In the genomic region with DNA sequence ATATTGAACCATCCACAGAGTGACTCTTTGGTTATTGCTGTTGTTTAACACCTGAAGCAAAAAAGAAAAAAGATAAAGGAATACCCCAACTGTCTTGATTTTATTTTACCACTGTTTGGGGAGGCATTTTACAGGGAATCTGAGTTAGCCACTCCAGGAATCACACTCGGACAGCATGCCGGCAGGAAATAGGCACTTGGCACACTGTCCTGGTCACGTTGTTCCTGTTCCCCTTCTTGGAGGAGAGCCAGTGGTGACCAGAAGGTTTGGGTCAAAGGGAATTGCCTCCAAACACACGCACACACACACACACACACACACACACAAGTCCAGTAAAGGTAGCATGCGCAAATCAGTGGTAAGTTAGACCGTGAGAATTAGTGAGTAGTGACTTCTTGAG, we compare ENCODE assay signal across 27 cellular contexts. TPM values are rescaled to one million over a fixed set of nuclear protein-coding genes. Genes with fewer than 3 reads are reported as not detected.
A peak's percentile ranks its signal among the peaks of the same experiment; 100 is the strongest.
DNase-seq lines count a peak whose midpoint lies in the region; ATAC-seq and TF ChIP-seq lines count a peak whose summit lies in the region.
"Had no signal": no experiment of that assay in that cellular context is flagged by ENCODE, and none has a peak within 500 bp of the region (broad histone marks: within the 10 kb centered on the region; RNA-seq: fewer than 3 reads in every experiment).

No MANE protein-coding gene starts in this region.

- H3K4me1 ChIP-seq in HCT116 (ENCODE audit: control insufficient read depth in 1 of 2, insufficient read depth in 2 of 2, low read length in 2 of 2): peaks cover 0 to 6% of the 10 kb centered on the region in 2 experiments; a peak in 1 of 4 replicates
- H3K4me1 ChIP-seq in Karpas-422 (ENCODE audit: low read length): no peaks in the 10 kb centered on the region
- H3K4me1 ChIP-seq: neural progenitor cell, Peyer's patch, upper lobe of right lung had no signal

- ATAC-seq in HCT116 (no peak), left lobe of liver (peak; percentile 19)
- ATAC-seq: sciatic nerve; stimulated activated memory B cell treated with anti-CD40 and anti-IgM and Interleukin-4, amounts not matched to agents 10 μg/mL and 1 μg/mL and 100 μg/mL, for 72 hours; T-cell; upper lobe of right lung had no signal

- H3K4me2 ChIP-seq in HCT116 (ENCODE audit: low read length) (no peak overlapping the region), Karpas-422 (ENCODE audit: low read depth, low read length, poor library complexity, severe bottlenecking) (no peak overlapping the region)
- H3K4me2 ChIP-seq: BLaER1 treated with 17β-estradiol and CSF1 and Interleukin-3, amounts not matched to agents 10 nM and 100 nM; neural progenitor cell had no signal

- DNase-seq in Daoy (ENCODE audit: low read depth) (peak; percentile 28), HCT116 (ENCODE audit: low read depth, low spot score) (no peak), cardiac fibroblast (ENCODE audit: low read depth in 2 of 2) (peak; percentile 33 to 57), left lobe of liver (ENCODE audit: low spot score) (no peak), activated gamma-delta T cell treated with Interleukin-2 at 50 U/mL for 16 hours (no peak), kidney glomerular epithelial cell (lab: John Stamatoyannopoulos, UW) (no peak), Karpas-422 (no peak)
- DNase-seq: activated CD4-positive, alpha-beta memory T cell treated with anti-CD3 and anti-CD28 coated beads, Interleukin-2, amount 10 ng/mL, durations not matched to agents 7 days and 5 days; activated CD4-positive, CD25-positive, alpha-beta regulatory T cell treated with anti-CD3 and anti-CD28 coated beads, Interleukin-2, amount 50 U/mL, for 72 hours; activated CD8-positive, alpha-beta memory T cell treated with anti-CD3 and anti-CD28 coated beads, Interleukin-2, amount 50 U/mL, for 48 hours; activated naive CD8-positive, alpha-beta T cell treated with anti-CD3 and anti-CD28 coated beads for 36 hours; cerebellar nuclear complex; DND-41; KG1; MM.1S; NCI-H1417; NCI-H446 treated with DMSO at 0.1 percent for 48 hours; Peyer's patch; stimulated activated CD4-positive, alpha-beta T cell treated with anti-CD3 and anti-CD28 coated beads, Interleukin-4, amount 100 ng/mL, for 24 hours; substantia nigra; T-cell; upper lobe of right lung had no signal

- H3K9ac ChIP-seq in HCT116 (ENCODE audit: low read length) (no peak overlapping the region), Karpas-422 (ENCODE audit: low read length) (no peak overlapping the region)
- H3K9ac ChIP-seq: BLaER1 treated with 17β-estradiol and CSF1 and Interleukin-3, amounts not matched to agents 10 nM and 100 nM; neural progenitor cell had no signal

- no peak for TF ChIP-seq RAD21 in HCT116 (IDR thresholded peaks at IDR 0.05; ENCODE audit: low read depth)

- intact Hi-C loops in HCT116 (cut with micrococcal nuclease): no loop called here

- H3K4me3 ChIP-seq in HCT116 (replicated peaks in 1 of 2; ENCODE audit: low read depth in 1 of 2, low read length in 2 of 2): no peak overlapping the region
- H3K4me3 ChIP-seq in cardiac fibroblast (replicated peaks in 1 of 2; ENCODE audit: low read depth in 2 of 2, low read length in 2 of 2): no peak overlapping the region
- no peak overlapping the region for H3K4me3 ChIP-seq in Karpas-422 (ENCODE audit: low read length)
- H3K4me3 ChIP-seq: BLaER1 treated with 17β-estradiol and CSF1 and Interleukin-3, amounts not matched to agents 10 nM and 100 nM; neural progenitor cell; Peyer's patch; upper lobe of right lung had no signal

- H3K9me2 ChIP-seq in HCT116 (ENCODE audit: insufficient read depth): no peaks in the 10 kb centered on the region
- no peaks in the 10 kb centered on the region for H3K9me2 ChIP-seq in Karpas-422 (replicated peaks; ENCODE audit: insufficient read depth, low read length)

- H4K20me1 ChIP-seq in HCT116 (ENCODE audit: insufficient read depth) (no peaks in the 10 kb centered on the region), Karpas-422 (ENCODE audit: insufficient read depth, low read depth, low read length) (no peaks in the 10 kb centered on the region)
- H4K20me1 ChIP-seq: BLaER1 treated with 17β-estradiol and CSF1 and Interleukin-3, amounts not matched to agents 10 nM and 100 nM had no signal

- TF ChIP-seq CTCF in HCT116 (IDR thresholded peaks at IDR 0.05 in 2 of 3, conservative IDR thresholded peaks at IDR 0.05 in 1 of 3; ENCODE audit: borderline replicate concordance in 1 of 3, insufficient read depth in 1 of 3, low read depth in 2 of 3, low read length in 2 of 3): no peak
- no peak for TF ChIP-seq CTCF in cardiac fibroblast (IDR thresholded peaks at IDR 0.05; ENCODE audit: low read depth, low read length)

- no TSS peak for BruUV-seq in HCT116 (replicated peaks; lab: Mats Ljungman, UMichigan)

- H3K36me3 ChIP-seq in HCT116 (ENCODE audit: control insufficient read depth in 1 of 2, insufficient read depth in 2 of 2, low read length in 2 of 2) (no peaks in the 10 kb centered on the region), Karpas-422 (ENCODE audit: insufficient read depth, low read length) (no peaks in the 10 kb centered on the region)
- H3K36me3 ChIP-seq: BLaER1 treated with 17β-estradiol and CSF1 and Interleukin-3, amounts not matched to agents 10 nM and 100 nM; neural progenitor cell; Peyer's patch; upper lobe of right lung had no signal

- TF ChIP-seq POLR2A in HCT116 (IDR thresholded peaks at IDR 0.05; ENCODE audit: borderline replicate concordance, extremely low read depth, insufficient read depth, insufficient read length): no peak

- CTCF ChIA-PET in HCT116 (lab: Charles Lee): no interaction called here

- H3K79me2 ChIP-seq in HCT116 (ENCODE audit: insufficient read depth, low read length): no peaks in the 10 kb centered on the region
- H3K79me2 ChIP-seq in Karpas-422 (ENCODE audit: low read length): no peaks in the 10 kb centered on the region

- no peak overlapping the region for H3K27ac ChIP-seq in HCT116 (ENCODE audit: low read depth, low read length)
- H3K27ac ChIP-seq in Karpas-422 (ENCODE audit: low read length): no peak overlapping the region
- H3K27ac ChIP-seq: BLaER1 treated with 17β-estradiol and CSF1 and Interleukin-3, amounts not matched to agents 10 nM and 100 nM; neural progenitor cell; Peyer's patch; upper lobe of right lung had no signal

- POLR2A ChIA-PET in HCT116 (lab: Charles Lee): no interaction called here

- RAD21 ChIA-PET in HCT116 (lab: Charles Lee; ENCODE audit: low non-redundant PET in 1 of 2, low total read pairs in 2 of 2, uncharacterized antibody in 2 of 2, unreplicated experiment in 2 of 2): no interaction called here

- H3K27me3 ChIP-seq in HCT116 (ENCODE audit: insufficient read depth, low read length): no peaks in the 10 kb centered on the region
- H3K27me3 ChIP-seq in Karpas-422 (ENCODE audit: low read length): no peaks in the 10 kb centered on the region
- H3K27me3 ChIP-seq: BLaER1 treated with 17β-estradiol and CSF1 and Interleukin-3, amounts not matched to agents 10 nM and 100 nM; neural progenitor cell; Peyer's patch; upper lobe of right lung had no signal

- H2AFZ ChIP-seq in HCT116 (ENCODE audit: low read depth, low read length, poor library complexity, severe bottlenecking) (peak overlapping the region; percentile 5), Karpas-422 (ENCODE audit: low read length) (no peak overlapping the region)
- H2AFZ ChIP-seq: neural progenitor cell had no signal

- no peaks in the 10 kb centered on the region for H3K9me3 ChIP-seq in HCT116 (ENCODE audit: control insufficient read depth in 1 of 2, insufficient read depth in 1 of 2, low read depth in 1 of 2, low read length in 2 of 2)
- H3K9me3 ChIP-seq in Karpas-422 (ENCODE audit: low read length): no peaks in the 10 kb centered on the region
- H3K9me3 ChIP-seq: BLaER1 treated with 17β-estradiol and CSF1 and Interleukin-3, amounts not matched to agents 10 nM and 100 nM; Peyer's patch; upper lobe of right lung had no signal

TF ChIP-seq in HCT116, 20 proteins besides CTCF, POLR2A, EP300 and RAD21:
- TF ChIP-seq ZFX (IDR thresholded peaks at IDR 0.05) (no peak), CEBPB (IDR thresholded peaks at IDR 0.05; ENCODE audit: low read depth) (no peak)
- TF ChIP-seq, protein P1, sequence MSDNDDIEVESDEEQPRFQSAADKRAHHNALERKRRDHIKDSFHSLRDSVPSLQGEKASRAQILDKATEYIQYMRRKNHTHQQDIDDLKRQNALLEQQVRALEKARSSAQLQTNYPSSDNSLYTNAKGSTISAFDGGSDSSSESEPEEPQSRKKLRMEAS (IDR thresholded peaks at IDR 0.05): no peak
- TF ChIP-seq, protein P2, sequence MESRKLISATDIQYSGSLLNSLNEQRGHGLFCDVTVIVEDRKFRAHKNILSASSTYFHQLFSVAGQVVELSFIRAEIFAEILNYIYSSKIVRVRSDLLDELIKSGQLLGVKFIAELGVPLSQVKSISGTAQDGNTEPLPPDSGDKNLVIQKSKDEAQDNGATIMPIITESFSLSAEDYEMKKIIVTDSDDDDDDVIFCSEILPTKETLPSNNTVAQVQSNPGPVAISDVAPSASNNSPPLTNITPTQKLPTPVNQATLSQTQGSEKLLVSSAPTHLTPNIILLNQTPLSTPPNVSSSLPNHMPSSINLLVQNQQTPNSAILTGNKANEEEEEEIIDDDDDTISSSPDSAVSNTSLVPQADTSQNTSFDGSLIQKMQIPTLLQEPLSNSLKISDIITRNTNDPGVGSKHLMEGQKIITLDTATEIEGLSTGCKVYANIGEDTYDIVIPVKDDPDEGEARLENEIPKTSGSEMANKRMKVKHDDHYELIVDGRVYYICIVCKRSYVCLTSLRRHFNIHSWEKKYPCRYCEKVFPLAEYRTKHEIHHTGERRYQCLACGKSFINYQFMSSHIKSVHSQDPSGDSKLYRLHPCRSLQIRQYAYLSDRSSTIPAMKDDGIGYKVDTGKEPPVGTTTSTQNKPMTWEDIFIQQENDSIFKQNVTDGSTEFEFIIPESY (IDR thresholded peaks at IDR 0.05; ENCODE audit: extremely low read depth, insufficient replicate concordance, low read length): no peak

RNA-seq across cellular contexts. Expression of gene RGS4, which starts 13.8 kb away (rescaled TPM):
- total RNA-seq in Daoy (2014; rRNA removed; shearing (Covaris generic)): 68.6 and 81.8 TPM in 2 replicates
- not detected for total RNA-seq in HCT116 (2021; ENCODE audit: unreplicated experiment)
- polyA plus RNA-seq in HCT116 (2012): not detected in 2 replicates
- total RNA-seq in left lobe of liver: 0.50 TPM
- not detected in 2 replicates for total RNA-seq in Karpas-422 (2014; rRNA removed; shearing (Covaris generic); ENCODE audit: low replicate concordance)
- total RNA-seq: activated CD4-positive, alpha-beta memory T cell treated with anti-CD3 and anti-CD28 coated beads, Interleukin-2, amount 10 ng/mL, durations not matched to agents 7 days and 5 days; activated naive CD8-positive, alpha-beta T cell treated with anti-CD3 and anti-CD28 coated beads for 36 hours; SK-MEL-5; T-cell had no signal

Comparison
In these comparisons a context has a peak if more than half of its experiments do, and no peak if none do; other contexts are left out.
1. DNase-seq: peak in Daoy (single experiment) and cardiac fibroblast (2 of 2); none in HCT116 (single experiment), left lobe of liver (single experiment), activated gamma-delta T cell treated with Interleukin-2 at 50 U/mL for 16 hours (single experiment), kidney glomerular epithelial cell (single experiment) and Karpas-422 (single experiment).
2. RNA of gene RGS4, which starts 13.8 kb away (total RNA-seq): 68.6 to 81.8 TPM in Daoy; 0.50 TPM in left lobe of liver (single experiment), not detected in HCT116 (single experiment) and not detected in Karpas-422; every median in the first group is over 10 times any median in the second.